9 cellular contexts compared by ENCODE assay signal in the genomic region with DNA sequence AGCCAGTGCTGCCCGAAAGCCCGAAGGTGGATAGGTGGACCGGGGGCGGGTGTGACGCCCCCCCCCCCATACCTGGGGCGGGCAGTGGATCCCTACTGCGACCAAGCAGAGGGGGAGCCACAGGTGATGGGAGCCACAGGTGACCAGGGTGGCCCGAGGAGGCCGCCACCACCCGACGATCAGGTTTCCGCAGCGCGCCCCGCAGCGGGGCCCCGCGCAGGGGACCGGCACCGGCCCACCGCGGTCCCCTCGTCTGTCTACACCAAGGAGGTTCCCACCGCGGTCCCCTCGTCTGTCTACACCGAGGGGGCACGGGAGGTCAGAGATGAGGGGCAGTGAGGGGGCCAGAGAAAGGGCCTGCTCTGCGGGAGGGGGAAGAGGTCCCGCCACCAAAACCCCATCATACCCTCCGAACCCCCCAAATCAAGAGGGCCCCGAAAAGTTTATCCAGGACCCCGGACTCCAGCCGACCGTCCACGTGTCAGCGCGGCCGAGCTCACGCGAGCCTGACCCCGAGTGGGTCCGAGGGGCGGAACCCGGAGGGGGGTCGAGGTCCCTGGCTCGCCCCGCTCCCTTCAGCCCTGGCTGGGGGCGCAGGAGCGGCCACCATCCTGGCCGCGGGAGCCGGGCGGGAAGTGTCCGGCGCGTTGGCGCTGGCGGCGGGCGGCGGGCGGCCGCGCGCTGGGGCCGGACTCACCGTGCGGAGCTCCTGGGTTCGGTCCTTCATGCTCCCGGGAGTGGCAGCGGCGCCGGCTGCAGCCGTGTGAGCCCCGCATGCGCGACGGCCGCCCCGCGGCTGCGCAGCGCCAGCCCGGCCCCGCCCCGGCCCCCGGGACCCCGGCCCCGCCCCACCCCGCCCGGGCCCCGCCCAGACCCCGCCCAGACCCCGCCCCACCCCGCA. TPM values are rescaled to one million over a fixed set of nuclear protein-coding genes. Genes with fewer than 3 reads are reported as not detected.
DNase-seq lines count a peak whose midpoint lies in the region; ATAC-seq, FAIRE-seq and TF ChIP-seq lines count a peak whose summit lies in the region.
"Had no signal": no experiment of that assay in that cellular context is flagged by ENCODE, and none has a peak within 500 bp of the region (broad histone marks: within the 10 kb centered on the region; RNA-seq: fewer than 3 reads in every experiment).

A gene (minus strand): TSS at position 765 of the 901 bp plus-strand sequence. CDS start 38 bp downstream, at position 727.

- no peak within 1 kb of the TSS for H3K27ac Mint-ChIP-seq in mesothelial cell of epicardium

- no peak for TF ChIP-seq POLR2A in H1 (IDR thresholded peaks at IDR 0.05; ENCODE audit: control extremely low read depth in 1 of 2, low read depth in 2 of 2, low read length in 2 of 2)

- H3K23ac ChIP-seq in H1 (ENCODE audit: insufficient read length): no peak within 1 kb of the TSS

- H2BK12ac ChIP-seq in H1 (ENCODE audit: low read depth, low read length): no peak within 1 kb of the TSS

- H2BK15ac ChIP-seq in H1 (ENCODE audit: low read length): no peak within 1 kb of the TSS

- peak within 1 kb of the TSS; percentile 68 to 91 for H3K4me2 ChIP-seq in H1 (ENCODE audit: insufficient read depth in 1 of 2, low read depth in 2 of 2, low read length in 2 of 2)

- peaks cover 3% of the 10 kb centered on the region; the same call in 1 of the 2 replicates for H3K23me2 ChIP-seq in H1 (ENCODE audit: low read depth, low read length)

- H3K4me3 ChIP-seq in H1 (ENCODE audit: extremely low read depth in 1 of 4, insufficient read depth in 2 of 4, low read depth in 3 of 4, low read length in 4 of 4): peak within 1 kb of the TSS; percentile 73 to 92 (median 86)

- no peak within 1 kb of the TSS for H4K91ac ChIP-seq in H1 (replicated peaks; ENCODE audit: insufficient read length, low read length)

- no peak within 1 kb of the TSS for H2AK5ac ChIP-seq in H1 (ENCODE audit: low read depth, low read length)

- no peaks in the 10 kb centered on the region for H3K9me3 Mint-ChIP-seq in mesothelial cell of epicardium

- 0 out of 4 replicates have a peak, but pooled peaks of 1 of the 2 experiments have one; percentile 2 for TF ChIP-seq RAD21 in H1 (IDR thresholded peaks at IDR 0.05 in 1 of 2, conservative IDR thresholded peaks at IDR 0.05 in 1 of 2; ENCODE audit: low read depth in 2 of 2, low read length in 2 of 2)

- WGBS in H1 (ENCODE audit: extremely low coverage in 1 of 2, insufficient coverage in 1 of 2, insufficient read length in 1 of 2, insufficient replicate concordance in 2 of 2, low coverage in 1 of 2, low lambda C conversion rate in 2 of 2, missing lambda C conversion rate in 1 of 2), 2 experiments: 5% methylated on average over 66 of the region's 96 CpGs; no CpG with 5 or more reads in 1 of the 2 experiments

- no peak within 1 kb of the TSS for H3K18ac ChIP-seq in H1 (ENCODE audit: extremely low read depth, low read length)

- FAIRE-seq in H1 (lab: Jason Lieb, UNC): no peak
- FAIRE-seq: G401.6 had no signal

- no peaks in the 10 kb centered on the region for H3K36me3 Mint-ChIP-seq in mesothelial cell of epicardium

- no peak within 1 kb of the TSS for H2BK120ac ChIP-seq in H1 (replicated peaks; ENCODE audit: low read depth, low read length)

- no peaks in the 10 kb centered on the region for H3K9me3 ChIP-seq in H1 (ENCODE audit: insufficient read depth in 2 of 2, low read depth in 1 of 2, low read length in 1 of 2)

- H4K8ac ChIP-seq in H1 (ENCODE audit: extremely low read depth, insufficient read depth, low read length): peak within 1 kb of the TSS; percentile 51; the same call in 1 of the 2 replicates

- no peaks in the 10 kb centered on the region for H3K36me3 ChIP-seq in H1 (ENCODE audit: control insufficient read depth in 2 of 4, insufficient read depth in 4 of 4, low read length in 3 of 4)

- TF ChIP-seq CTCF in H1 (IDR thresholded peaks at IDR 0.05; ENCODE audit: control extremely low read depth in 1 of 3, insufficient read depth in 1 of 3, low read depth in 1 of 3, low read length in 3 of 3) (no peak), mesothelial cell of epicardium (IDR thresholded peaks at IDR 0.05; ENCODE audit: unreplicated experiment) (no peak)

- H2BK5ac ChIP-seq in H1 (ENCODE audit: low read depth, low read length): no peak within 1 kb of the TSS

- DNase-seq in NCI-H2081 (lab: John Stamatoyannopoulos, UW): peak; percentile 70 to 73
- no peak for DNase-seq in NCI-H2081 treated with DMSO at 0.1 percent for 48 hours (lab: John Stamatoyannopoulos, UW)
- peak; percentile 73 for DNase-seq in NCI-H345 (lab: John Stamatoyannopoulos, UW)
- peak; percentile 31 to 50 for DNase-seq in activated CD8-positive, alpha-beta memory T cell treated with anti-CD3 and anti-CD28 coated beads for 4 hours (ENCODE audit: low read depth in 2 of 2)
- no peak for DNase-seq in H1 (ENCODE audit: low read depth in 1 of 2, low spot score in 2 of 2)
- DNase-seq in mesothelial cell of epicardium (ENCODE audit: low spot score in 2 of 2, unreplicated experiment in 2 of 2): peak; percentile 56 to 77
- peak; percentile 53 for DNase-seq in stimulated activated CD8-positive, alpha-beta memory T cell treated with anti-CD3 and anti-CD28 coated beads, Interleukin-4, amount 100 ng/mL, for 24 hours (ENCODE audit: low read depth)

- H2BK20ac ChIP-seq in H1 (ENCODE audit: low read length): no peak within 1 kb of the TSS

- H3K27ac ChIP-seq in H1 (ENCODE audit: low read depth, low read length): no peak within 1 kb of the TSS

- no peaks in the 10 kb centered on the region for H3K79me2 ChIP-seq in H1 (ENCODE audit: control insufficient read depth in 1 of 2, insufficient read depth in 2 of 2, low read length in 2 of 2)

- ATAC-seq in HG02885 (IDR thresholded peaks at IDR 0.05; ENCODE audit: poor library complexity, unreplicated experiment): peak; percentile 75

- no peak within 1 kb of the TSS for H3K14ac ChIP-seq in H1 (ENCODE audit: insufficient read length)

- H3K4me1 ChIP-seq in H1 (replicated peaks in 1 of 4; ENCODE audit: control insufficient read depth in 3 of 4, insufficient read depth in 4 of 4, low read length in 3 of 4): no peaks in the 10 kb centered on the region; a peak in 3 of 7 replicates

- H3K27me3 Mint-ChIP-seq in mesothelial cell of epicardium (ENCODE audit: low read depth): peaks cover 4% of the 10 kb centered on the region

- peaks cover 8 to 10% of the 10 kb centered on the region in 2 experiments for H4K20me1 ChIP-seq in H1 (replicated peaks in 1 of 2; ENCODE audit: control insufficient read depth in 1 of 2, insufficient read depth in 2 of 2, low read length in 2 of 2)

- no peak within 1 kb of the TSS for H4K5ac ChIP-seq in H1 (ENCODE audit: insufficient read length, low read depth, low read length)

- H3K4me3 Mint-ChIP-seq in mesothelial cell of epicardium: peak within 1 kb of the TSS; percentile 72

- TF ChIP-seq EP300 in H1 (IDR thresholded peaks at IDR 0.05; ENCODE audit: borderline replicate concordance in 1 of 2, low read depth in 2 of 2, low read length in 2 of 2): no peak

- POLR2A ChIA-PET in H1 (lab: Charles Lee; ENCODE audit: partially characterized antibody): interaction anchor here (0.9 to 1.5 kb wide), 8 partner anchors 10 to 141 kb away, joined by 3 to 7 read pairs (median 3); a partner anchor contains a TSS

- H2AFZ ChIP-seq in H1 (ENCODE audit: low read length): no peak within 1 kb of the TSS

- CTCF ChIA-PET in H1 (lab: Charles Lee; ENCODE audit: partially characterized antibody): interaction anchor here (0.8 to 2.2 kb wide), 10 partner anchors 8 to 112 kb away, joined by 3 to 14 read pairs (median 4); a partner anchor contains a TSS

- H3K79me1 ChIP-seq in H1 (ENCODE audit: low read depth, low read length): peaks cover 5% of the 10 kb centered on the region

- peak within 1 kb of the TSS; percentile 29 to 70 (median 52); a peak in 5 of 7 replicates for H3K9ac ChIP-seq in H1 (replicated peaks in 1 of 4; ENCODE audit: extremely low read depth in 1 of 4, low read depth in 3 of 4, low read length in 3 of 4)

- H3K4ac ChIP-seq in H1 (replicated peaks; ENCODE audit: insufficient read length, low read depth, low read length): no peak within 1 kb of the TSS

- peaks cover 0 to 18% (median 13%) of the 10 kb centered on the region in 4 experiments; a peak in 5 of 7 replicates for H3K27me3 ChIP-seq in H1 (replicated peaks in 1 of 4; ENCODE audit: control insufficient read depth in 3 of 4, extremely low read depth in 1 of 4, insufficient read depth in 3 of 4, low read length in 3 of 4)

- no peak within 1 kb of the TSS for H3K56ac ChIP-seq in H1 (replicated peaks; ENCODE audit: insufficient read length, low read depth, low read length)

- peaks cover 23% of the 10 kb centered on the region for H3K4me1 Mint-ChIP-seq in mesothelial cell of epicardium

TF ChIP-seq in H1, 55 proteins besides CTCF, POLR2A, EP300 and RAD21:
- TF ChIP-seq CREB1 (IDR thresholded peaks at IDR 0.05): no peak
- no peak for TF ChIP-seq SP1 (IDR thresholded peaks at IDR 0.05; ENCODE audit: low read depth, low read length)
- peak; percentile 89 for TF ChIP-seq KDM4A (IDR thresholded peaks at IDR 0.05; ENCODE audit: low read depth, low read length, severe bottlenecking)
- TF ChIP-seq FOSL1 (IDR thresholded peaks at IDR 0.05; ENCODE audit: insufficient read depth, low read depth, low read length): no peak
- TF ChIP-seq BACH1 (IDR thresholded peaks at IDR 0.05; ENCODE audit: low read length): 0 out of 2 replicates have a peak, but pooled peaks have one; percentile 37
- TF ChIP-seq NRF1 (IDR thresholded peaks at IDR 0.05; ENCODE audit: low read depth, low read length): peak; percentile 59
- 0 out of 4 replicates have a peak, but pooled peaks of 1 of the 2 experiments have one; percentile 39 for TF ChIP-seq SIN3A (conservative IDR thresholded peaks at IDR 0.05 in 1 of 2, IDR thresholded peaks at IDR 0.05 in 1 of 2; ENCODE audit: low read depth in 1 of 2, low read length in 2 of 2)
- TF ChIP-seq PHF8 (conservative IDR thresholded peaks at IDR 0.05; ENCODE audit: low read depth, low read length): peak; percentile 34; the same call in 1 of the 2 replicates
- TF ChIP-seq SUZ12 (IDR thresholded peaks at IDR 0.05; ENCODE audit: low read length): 0 out of 2 replicates have a peak, but pooled peaks have one; percentile 9
- peak; percentile 60 for TF ChIP-seq TAF1 (IDR thresholded peaks at IDR 0.05; ENCODE audit: low read depth, low read length)

RNA-seq across cellular contexts. Expression of the gene that starts here (rescaled TPM):
- 9.9 and 13.5 TPM in 2 replicates for total RNA-seq in H1 (2021; fragmentation: NEBNext Ultra II Directional; extraction: Animal tissue kit (Norgen Biotek cat#: 25700))
- 17.5 and 25.9 TPM in 2 replicates for polyA plus RNA-seq in H1 (2011; rRNA removed)
- polyA plus RNA-seq in H1 (2011; cell fraction: cytosol; rRNA removed): 17.2 TPM
- polyA plus RNA-seq in H1 (2011; cell fraction: nucleus; rRNA removed): 116 TPM
- 14.9 to 20.1 TPM (median 18.4 TPM) in 4 replicates for polyA plus RNA-seq in H1 (2012, experiment 1 of 2)
- polyA plus RNA-seq in H1 (2012, experiment 2 of 2): 9.2 TPM
- 11.4 TPM for polyA plus RNA-seq in H1 (2013, experiment 1 of 2)
- polyA plus RNA-seq in H1 (2013, experiment 2 of 2): 12.0 TPM
- 8.2 and 9.8 TPM in 2 replicates for polyA minus RNA-seq in H1 (2011; rRNA and poly(A)+ RNA removed)
- 10.2 TPM for polyA minus RNA-seq in H1 (2011; cell fraction: cytosol; rRNA and poly(A)+ RNA removed)
- 14.3 TPM for polyA minus RNA-seq in H1 (2011; cell fraction: nucleus; rRNA and poly(A)+ RNA removed)
- 12.5 to 15.5 TPM (median 13.2 TPM) in 3 replicates for total RNA-seq in mesothelial cell of epicardium

Comparison
In these comparisons a context has a peak if more than half of its experiments do, and no peak if none do; other contexts are left out.
1. DNase-seq: peak in NCI-H2081 (2 of 2), NCI-H345 (single experiment), activated CD8-positive, alpha-beta memory T cell treated with anti-CD3 and anti-CD28 coated beads for 4 hours (2 of 2), mesothelial cell of epicardium (2 of 2) and stimulated activated CD8-positive, alpha-beta memory T cell treated with anti-CD3 and anti-CD28 coated beads, Interleukin-4, amount 100 ng/mL, for 24 hours (single experiment); none in NCI-H2081 treated with DMSO at 0.1 percent for 48 hours (single experiment) and H1 (0 of 2).